ENCODE assay signal across 8 cellular contexts in the genomic region with DNA sequence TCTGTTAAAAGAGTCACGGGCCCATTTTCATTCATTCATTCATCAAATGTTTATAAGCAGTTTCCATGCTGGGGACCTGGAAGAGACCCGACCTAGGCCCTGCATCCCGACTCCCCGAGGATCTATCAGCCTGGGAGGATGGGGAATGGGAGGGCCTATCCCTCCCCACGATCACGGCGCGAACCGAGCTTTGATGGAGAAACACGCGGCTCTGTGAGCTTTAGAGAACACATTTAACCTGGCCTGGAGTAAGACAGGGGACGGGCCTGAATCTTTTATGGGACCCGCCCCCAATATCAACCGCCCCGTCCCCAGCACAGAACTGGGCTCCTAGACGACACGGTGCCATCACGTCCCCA. TPM values are rescaled to one million over a fixed set of nuclear protein-coding genes. Genes with fewer than 3 reads are reported as not detected.
DNase-seq lines count a peak whose midpoint lies in the region.

No MANE protein-coding gene starts in this region.

- no peaks in the 10 kb centered on the region for H3K36me3 Mint-ChIP-seq in T-helper 2 cell treated with Interferon-gamma antibody and Interleukin-4, amounts not matched to agents 5 μg/mL and 100 μg/mL, for 36 hours (ENCODE audit: low read depth)
- H3K36me3 Mint-ChIP-seq in activated T-helper 2 cell treated with anti-CD3 and anti-CD28 coated beads, Interferon-gamma antibody, Interleukin-2, Interleukin-4, amounts not matched to agents 10 μg/mL and 5 μg/mL and 100 μg/mL, durations not matched to agents 14 hours and 24 hours and 36 hours (ENCODE audit: low read depth), result no peaks in the 10 kb centered on the region

- H3K4me1 ChIP-seq in iPS-20b (ENCODE audit: insufficient read depth, low read length) (no peaks in the 10 kb centered on the region; the same call in 1 of the 2 replicates), subcutaneous abdominal adipose tissue (ENCODE audit: control insufficient read depth in 5 of 5, insufficient read depth in 5 of 5, low read length in 5 of 5) (peaks cover 3 to 37% (median 35%) of the 10 kb centered on the region in 5 donors), Karpas-422 (ENCODE audit: low read length) (peaks cover 6% of the 10 kb centered on the region)

- H3K27ac ChIP-seq in iPS-20b (ENCODE audit: low read length) (no peak overlapping the region), subcutaneous abdominal adipose tissue (ENCODE audit: low read depth, low read length) (no peak overlapping the region), Karpas-422 (ENCODE audit: low read length) (no peak overlapping the region)

- intact Hi-C loops in activated T-helper 2 cell treated with anti-CD3 and anti-CD28 coated beads, Interferon-gamma antibody, Interleukin-2, Interleukin-4, amounts not matched to agents 10 μg/mL and 5 μg/mL and 100 μg/mL, durations not matched to agents 14 hours and 24 hours and 36 hours (cut with micrococcal nuclease), result loop anchor here (1.0 to 5.0 kb wide), 2 partner anchors 38 to 200 kb away; a partner anchor contains a TSS

- H2AFZ ChIP-seq in Karpas-422 (ENCODE audit: low read length), result no peak overlapping the region

- H3K4me2 ChIP-seq in Karpas-422 (ENCODE audit: low read depth, low read length, poor library complexity, severe bottlenecking), result no peak overlapping the region

- H3K4me3 ChIP-seq in iPS-20b (ENCODE audit: low read length) (peak overlapping the region; percentile 71), subcutaneous abdominal adipose tissue (ENCODE audit: low read depth in 1 of 5, low read length in 5 of 5) (peak overlapping the region; percentile 51 to 55 (median 54)), Karpas-422 (ENCODE audit: low read length) (no peak overlapping the region; the same call in 1 of the 2 replicates)

- H3K27ac Mint-ChIP-seq in T-helper 2 cell treated with Interferon-gamma antibody and Interleukin-4, amounts not matched to agents 5 μg/mL and 100 μg/mL, for 36 hours, result peak overlapping the region; percentile 88
- H3K27ac Mint-ChIP-seq in activated T-helper 2 cell treated with anti-CD3 and anti-CD28 coated beads, Interferon-gamma antibody, Interleukin-2, Interleukin-4, amounts not matched to agents 10 μg/mL and 5 μg/mL and 100 μg/mL, durations not matched to agents 14 hours and 24 hours and 36 hours, result peak overlapping the region; percentile 77

- no peaks in the 10 kb centered on the region for H3K9me3 Mint-ChIP-seq in T-helper 2 cell treated with Interferon-gamma antibody and Interleukin-4, amounts not matched to agents 5 μg/mL and 100 μg/mL, for 36 hours
- no peaks in the 10 kb centered on the region for H3K9me3 Mint-ChIP-seq in activated T-helper 2 cell treated with anti-CD3 and anti-CD28 coated beads, Interferon-gamma antibody, Interleukin-2, Interleukin-4, amounts not matched to agents 10 μg/mL and 5 μg/mL and 100 μg/mL, durations not matched to agents 14 hours and 24 hours and 36 hours

- peak overlapping the region; percentile 47; the same call in 1 of the 2 replicates for H3K9ac ChIP-seq in iPS-20b (ENCODE audit: low read depth, low read length)
- no peak overlapping the region for H3K9ac ChIP-seq in subcutaneous abdominal adipose tissue (ENCODE audit: low read length in 5 of 5)
- no peak overlapping the region for H3K9ac ChIP-seq in Karpas-422 (ENCODE audit: low read length)

- H3K9me3 ChIP-seq in iPS-20b (ENCODE audit: insufficient read depth, low read depth, low read length), result no peaks in the 10 kb centered on the region
- no peaks in the 10 kb centered on the region for H3K9me3 ChIP-seq in subcutaneous abdominal adipose tissue (ENCODE audit: control insufficient read depth in 5 of 5, low read length in 5 of 5)
- no peaks in the 10 kb centered on the region for H3K9me3 ChIP-seq in Karpas-422 (ENCODE audit: low read length)

- peaks cover 18% of the 10 kb centered on the region for H3K4me1 Mint-ChIP-seq in T-helper 2 cell treated with Interferon-gamma antibody and Interleukin-4, amounts not matched to agents 5 μg/mL and 100 μg/mL, for 36 hours (ENCODE audit: low read depth)
- peaks cover 11% of the 10 kb centered on the region for H3K4me1 Mint-ChIP-seq in activated T-helper 2 cell treated with anti-CD3 and anti-CD28 coated beads, Interferon-gamma antibody, Interleukin-2, Interleukin-4, amounts not matched to agents 10 μg/mL and 5 μg/mL and 100 μg/mL, durations not matched to agents 14 hours and 24 hours and 36 hours (ENCODE audit: low read depth)

- H3K79me2 ChIP-seq in Karpas-422 (ENCODE audit: low read length), result no peaks in the 10 kb centered on the region

- peaks cover 4% of the 10 kb centered on the region for H3K27me3 Mint-ChIP-seq in T-helper 2 cell treated with Interferon-gamma antibody and Interleukin-4, amounts not matched to agents 5 μg/mL and 100 μg/mL, for 36 hours (ENCODE audit: low read depth)
- peaks cover 5% of the 10 kb centered on the region for H3K27me3 Mint-ChIP-seq in activated T-helper 2 cell treated with anti-CD3 and anti-CD28 coated beads, Interferon-gamma antibody, Interleukin-2, Interleukin-4, amounts not matched to agents 10 μg/mL and 5 μg/mL and 100 μg/mL, durations not matched to agents 14 hours and 24 hours and 36 hours (ENCODE audit: low read depth)

- H3K27me3 ChIP-seq in iPS-20b (ENCODE audit: insufficient read depth, low read length) (peaks cover 19% of the 10 kb centered on the region), subcutaneous abdominal adipose tissue (ENCODE audit: control insufficient read depth in 5 of 5, insufficient read depth in 4 of 5, low read length in 5 of 5) (no peaks in the 10 kb centered on the region), Karpas-422 (ENCODE audit: low read length) (no peaks in the 10 kb centered on the region)

- H3K36me3 ChIP-seq in iPS-20b (ENCODE audit: insufficient read depth, low read depth, low read length), result no peaks in the 10 kb centered on the region
- no peaks in the 10 kb centered on the region for H3K36me3 ChIP-seq in subcutaneous abdominal adipose tissue (ENCODE audit: control insufficient read depth in 5 of 5, insufficient read depth in 5 of 5, low read length in 5 of 5)
- H3K36me3 ChIP-seq in Karpas-422 (ENCODE audit: insufficient read depth, low read length), result no peaks in the 10 kb centered on the region

- DNase-seq in T-helper 2 cell treated with Interferon-gamma antibody and Interleukin-4, amounts not matched to agents 5 μg/mL and 100 μg/mL, for 36 hours (ENCODE audit: low spot score), result no peak
- DNase-seq in T-helper 2 cell (no peak), Karpas-422 (no peak), COR-L47 (lab: John Stamatoyannopoulos, UW) (no peak), NCI-H345 (lab: John Stamatoyannopoulos, UW) (no peak)
- DNase-seq in activated T-helper 2 cell treated with anti-CD3 and anti-CD28 coated beads, Interferon-gamma antibody, Interleukin-2, Interleukin-4, amounts not matched to agents 10 μg/mL and 5 μg/mL and 100 μg/mL, durations not matched to agents 14 hours and 24 hours and 36 hours (ENCODE audit: low spot score), result no peak

- H3K9me2 ChIP-seq in Karpas-422 (replicated peaks; ENCODE audit: insufficient read depth, low read length), result no peaks in the 10 kb centered on the region

- H3K4me3 Mint-ChIP-seq in T-helper 2 cell treated with Interferon-gamma antibody and Interleukin-4, amounts not matched to agents 5 μg/mL and 100 μg/mL, for 36 hours, result peak overlapping the region; percentile 86
- peak overlapping the region; percentile 77 for H3K4me3 Mint-ChIP-seq in activated T-helper 2 cell treated with anti-CD3 and anti-CD28 coated beads, Interferon-gamma antibody, Interleukin-2, Interleukin-4, amounts not matched to agents 10 μg/mL and 5 μg/mL and 100 μg/mL, durations not matched to agents 14 hours and 24 hours and 36 hours (ENCODE audit: low read depth)

- peaks cover 7% of the 10 kb centered on the region; the same call in 1 of the 2 replicates for H4K20me1 ChIP-seq in Karpas-422 (ENCODE audit: insufficient read depth, low read depth, low read length)

RNA-seq across cellular contexts. Expression of a gene that starts 0.9 kb away (rescaled TPM):
- 3.8 and 4.5 TPM in 2 replicates for total RNA-seq in activated T-helper 2 cell treated with anti-CD3 and anti-CD28 coated beads, Interferon-gamma antibody, Interleukin-2, Interleukin-4, amounts not matched to agents 10 μg/mL and 5 μg/mL and 100 μg/mL, durations not matched to agents 14 hours and 24 hours and 36 hours
- 6.0 and 8.9 TPM in 2 replicates for total RNA-seq in Karpas-422 (2014; rRNA removed; shearing (Covaris generic); ENCODE audit: low replicate concordance)

RNA-seq across cellular contexts. Expression of a gene that starts 45.0 kb away (rescaled TPM):
- 0.05 TPM in 1 of 2 replicates, not detected in the other for total RNA-seq in activated T-helper 2 cell treated with anti-CD3 and anti-CD28 coated beads, Interferon-gamma antibody, Interleukin-2, Interleukin-4, amounts not matched to agents 10 μg/mL and 5 μg/mL and 100 μg/mL, durations not matched to agents 14 hours and 24 hours and 36 hours
- total RNA-seq in Karpas-422 (2014; rRNA removed; shearing (Covaris generic); ENCODE audit: low replicate concordance), result not detected in 2 replicates

RNA-seq across cellular contexts. Expression of a gene that starts 59.2 kb away (rescaled TPM):
- total RNA-seq in activated T-helper 2 cell treated with anti-CD3 and anti-CD28 coated beads, Interferon-gamma antibody, Interleukin-2, Interleukin-4, amounts not matched to agents 10 μg/mL and 5 μg/mL and 100 μg/mL, durations not matched to agents 14 hours and 24 hours and 36 hours, result not detected in 2 replicates
- total RNA-seq in Karpas-422 (2014; rRNA removed; shearing (Covaris generic); ENCODE audit: low replicate concordance), result not detected in 2 replicates
